In the genomic region with DNA sequence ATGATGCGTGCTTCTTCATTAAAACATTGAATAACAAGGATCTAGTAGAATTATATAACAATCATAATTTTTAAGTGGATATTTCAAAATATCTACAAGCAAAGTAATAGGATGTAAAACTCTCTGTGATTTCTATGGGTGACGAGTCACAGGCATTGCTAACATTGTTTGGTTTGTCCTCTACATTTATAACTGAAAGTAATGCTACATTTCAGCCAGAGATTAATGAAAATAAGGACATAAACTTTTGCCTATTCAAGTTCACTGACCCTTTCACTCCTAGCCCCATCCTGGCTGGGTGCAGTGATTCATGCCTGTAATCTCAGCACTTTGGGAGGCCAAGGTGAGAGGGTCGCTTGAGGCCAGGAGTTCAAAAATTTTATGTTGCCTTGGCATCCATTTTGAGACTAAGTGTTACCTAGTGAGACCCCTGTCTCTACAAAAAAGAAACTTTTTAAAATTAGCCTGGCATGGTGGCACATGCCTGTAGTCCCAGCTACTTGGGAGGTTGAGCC, we compare ENCODE assay signal across 33 cellular contexts.
"Had no signal": no experiment of that assay in that cellular context is flagged by ENCODE, and none has a peak within 500 bp of the region (broad histone marks: within the 10 kb centered on the region; RNA-seq: fewer than 3 reads in every experiment).

No MANE protein-coding gene starts in this region.

- H3K9me3 Mint-ChIP-seq: activated CD4-positive, alpha-beta memory T cell treated with anti-CD3 and anti-CD28 coated beads for 36 hours; activated CD4-positive, alpha-beta T cell treated with anti-CD3 and anti-CD28 coated beads, Interleukin-2, amount 10 ng/mL, durations not matched to agents 7 days and 5 days; activated naive CD4-positive, alpha-beta T cell treated with anti-CD3 and anti-CD28 coated beads for 36 hours; activated naive CD4-positive, alpha-beta T cell treated with anti-CD3 and anti-CD28 coated beads, Interleukin-2, amount 50 U/mL, for 72 hours; activated T-cell treated with anti-CD3 and anti-CD28 coated beads, Interleukin-2, amount 50 U/mL, for 4 hours; activated T-helper 1 cell treated with anti-CD3 and anti-CD28 coated beads, Interleukin-12 subunit alpha, Interleukin-12 subunit beta, Interleukin-2, Interleukin-4 antibody, amounts not matched to agents 30 ng/mL and 10 ng/mL and 1 ng/mL, durations not matched to agents 14 hours and 24 hours and 36 hours; brain; T-helper 1 cell treated with Interleukin-12 subunit alpha and Interleukin-12 subunit beta and Interleukin-4 antibody, amounts not matched to agents 30 μg/mL and 1 μg/mL, for 36 hours; T-helper 2 cell treated with Interferon-gamma antibody and Interleukin-4, amounts not matched to agents 5 μg/mL and 100 μg/mL, for 36 hours had no signal

- H3K27ac Mint-ChIP-seq: activated CD4-positive, alpha-beta memory T cell treated with anti-CD3 and anti-CD28 coated beads for 36 hours; activated CD4-positive, alpha-beta T cell treated with anti-CD3 and anti-CD28 coated beads for 36 hours; activated CD4-positive, alpha-beta T cell treated with anti-CD3 and anti-CD28 coated beads, Interleukin-2, amount 10 ng/mL, durations not matched to agents 7 days and 5 days; activated naive CD4-positive, alpha-beta T cell treated with anti-CD3 and anti-CD28 coated beads for 36 hours; activated naive CD4-positive, alpha-beta T cell treated with anti-CD3 and anti-CD28 coated beads, Interleukin-2, amount 50 U/mL, for 72 hours; activated T-helper 1 cell treated with anti-CD3 and anti-CD28 coated beads, Interleukin-12 subunit alpha, Interleukin-12 subunit beta, Interleukin-2, Interleukin-4 antibody, amounts not matched to agents 30 ng/mL and 10 ng/mL and 1 ng/mL, durations not matched to agents 14 hours and 24 hours and 36 hours; brain; T-helper 1 cell treated with Interleukin-12 subunit alpha and Interleukin-12 subunit beta and Interleukin-4 antibody, amounts not matched to agents 30 μg/mL and 1 μg/mL, for 36 hours; T-helper 2 cell treated with Interferon-gamma antibody and Interleukin-4, amounts not matched to agents 5 μg/mL and 100 μg/mL, for 36 hours had no signal

- H3K4me3 ChIP-seq: adrenal gland, SJSA1 had no signal

- H3K36me3 Mint-ChIP-seq: activated CD4-positive, alpha-beta memory T cell treated with anti-CD3 and anti-CD28 coated beads for 36 hours; activated naive CD4-positive, alpha-beta T cell treated with anti-CD3 and anti-CD28 coated beads, Interleukin-2, amount 50 U/mL, for 72 hours; brain had no signal

- H3K4me3 Mint-ChIP-seq: activated CD4-positive, alpha-beta memory T cell treated with anti-CD3 and anti-CD28 coated beads for 36 hours; activated CD4-positive, alpha-beta T cell treated with anti-CD3 and anti-CD28 coated beads for 36 hours; activated CD4-positive, alpha-beta T cell treated with anti-CD3 and anti-CD28 coated beads, Interleukin-2, amount 10 ng/mL, durations not matched to agents 7 days and 5 days; activated naive CD4-positive, alpha-beta T cell treated with anti-CD3 and anti-CD28 coated beads for 36 hours; activated T-cell treated with anti-CD3 and anti-CD28 coated beads, Interleukin-2, amount 50 U/mL, for 4 hours; activated T-helper 1 cell treated with anti-CD3 and anti-CD28 coated beads, Interleukin-12 subunit alpha, Interleukin-12 subunit beta, Interleukin-2, Interleukin-4 antibody, amounts not matched to agents 30 ng/mL and 10 ng/mL and 1 ng/mL, durations not matched to agents 14 hours and 24 hours and 36 hours; brain; T-helper 1 cell treated with Interleukin-12 subunit alpha and Interleukin-12 subunit beta and Interleukin-4 antibody, amounts not matched to agents 30 μg/mL and 1 μg/mL, for 36 hours; T-helper 2 cell treated with Interferon-gamma antibody and Interleukin-4, amounts not matched to agents 5 μg/mL and 100 μg/mL, for 36 hours had no signal

- H3K4me1 Mint-ChIP-seq: activated CD4-positive, alpha-beta T cell treated with anti-CD3 and anti-CD28 coated beads for 36 hours; activated CD4-positive, alpha-beta T cell treated with anti-CD3 and anti-CD28 coated beads, Interleukin-2, amount 10 ng/mL, durations not matched to agents 7 days and 5 days had no signal

- ATAC-seq: activated CD4-positive, alpha-beta T cell treated with anti-CD3 and anti-CD28 coated beads for 36 hours; activated naive CD4-positive, alpha-beta T cell treated with anti-CD3 and anti-CD28 coated beads, Interleukin-2, amount 50 U/mL, for 72 hours; activated T-cell treated with anti-CD3 and anti-CD28 coated beads, Interleukin-2, amount 50 U/mL, for 4 hours; Panc1 had no signal

- DNase-seq: activated CD4-positive, alpha-beta memory T cell treated with anti-CD3 and anti-CD28 coated beads for 36 hours; activated CD4-positive, alpha-beta T cell treated with anti-CD3 and anti-CD28 coated beads for 36 hours; activated CD4-positive, alpha-beta T cell treated with anti-CD3 and anti-CD28 coated beads, Interleukin-2, amount 10 ng/mL, durations not matched to agents 7 days and 5 days; activated CD8-positive, alpha-beta memory T cell treated with anti-CD3 and anti-CD28 coated beads, Interleukin-2, amount 50 U/mL, for 4 hours; activated gamma-delta T cell treated with Interleukin-2 at 50 U/mL for 16 hours; activated naive CD4-positive, alpha-beta T cell treated with anti-CD3 and anti-CD28 coated beads for 36 hours; activated T-cell treated with anti-CD3 and anti-CD28 coated beads for 4 hours; activated T-cell treated with anti-CD3 and anti-CD28 coated beads, Interleukin-2, amount 50 U/mL, for 4 hours; anterior cingulate cortex; central memory CD4-positive, alpha-beta T cell; MM.1S; NCI-H1092 treated with DMSO at 0.1 percent for 48 hours; NCI-H1417; NCI-H146; NCI-H187; NCI-H2029 treated with DMSO at 0.1 percent for 48 hours; NCI-H2107; NCI-H2171; NCI-H2227 treated with DMSO at 0.1 percent for 48 hours; NCI-H446; NCI-H510A treated with DMSO at 0.1 percent for 48 hours; NCI-H69; RPMI8226; SHP77 treated with DMSO at 0.1 percent for 48 hours; SK-N-SH had no signal
